ENCODE assay signal across 24 cellular contexts in genomic region chr20:10492844-10493243, GRCh38.
"Had no signal": no experiment of that assay in that cellular context is flagged by ENCODE, and none has a peak within 500 bp of the region (broad histone marks: within the 10 kb centered on the region; RNA-seq: fewer than 3 reads in every experiment).

No MANE protein-coding gene starts in this region.

- H3K9ac ChIP-seq: parathyroid adenoma had no signal

- H3K9me3 ChIP-seq: breast epithelium, gastroesophageal sphincter, thyroid gland had no signal

- H3K27ac ChIP-seq: breast epithelium, gastroesophageal sphincter, parathyroid adenoma, thyroid gland, WERI-Rb-1 had no signal

- H3K79me2 ChIP-seq: parathyroid adenoma had no signal

- H2AFZ ChIP-seq: parathyroid adenoma had no signal

- ATAC-seq: activated T-cell treated with anti-CD3 and anti-CD28 coated beads, Interleukin-2, amount 50 U/mL, for 4 hours; effector memory CD8-positive, alpha-beta T cell; left ventricle myocardium superior; right cardiac atrium had no signal

- FAIRE-seq: colon, TTC549 had no signal

- DNase-seq: activated CD4-positive, alpha-beta T cell treated with anti-CD3 and anti-CD28 coated beads for 1 hour; activated CD4-positive, alpha-beta T cell treated with anti-CD3 and anti-CD28 coated beads, Interleukin-2, amount 50 U/mL, for 1 hour; activated CD8-positive, alpha-beta memory T cell treated with anti-CD3 and anti-CD28 coated beads for 24 hours; activated CD8-positive, alpha-beta memory T cell treated with anti-CD3 and anti-CD28 coated beads, Interleukin-2, amount 50 U/mL, for 4 hours; activated naive CD4-positive, alpha-beta T cell; activated naive CD8-positive, alpha-beta T cell treated with anti-CD3 and anti-CD28 coated beads, Interleukin-2, amount 10 ng/mL, durations not matched to agents 7 days and 5 days; activated T-cell treated with anti-CD3 and anti-CD28 coated beads, Interleukin-2, amount 50 U/mL, for 4 hours; amniotic stem cell; effector memory CD8-positive, alpha-beta T cell; head of caudate nucleus; left ventricle myocardium superior; mammary epithelial cell; midbrain; nucleus accumbens; right cardiac atrium; stimulated activated CD4-positive, alpha-beta T cell treated with anti-CD3 and anti-CD28 coated beads, Interleukin-1b, Interleukin-23, amount 100 ng/mL, for 48 hours; substantia nigra; thyroid gland; WERI-Rb-1 had no signal

- H3K4me1 ChIP-seq: breast epithelium, gastroesophageal sphincter, parathyroid adenoma, thyroid gland had no signal

- H3K4me3 ChIP-seq: breast epithelium, gastroesophageal sphincter, thyroid gland had no signal

- H3K36me3 ChIP-seq: breast epithelium, gastroesophageal sphincter, thyroid gland, WERI-Rb-1 had no signal

- H3K27me3 ChIP-seq: breast epithelium, gastroesophageal sphincter, thyroid gland had no signal
